Comparison of ENCODE assay signal across 1 cellular context in the genomic region with DNA sequence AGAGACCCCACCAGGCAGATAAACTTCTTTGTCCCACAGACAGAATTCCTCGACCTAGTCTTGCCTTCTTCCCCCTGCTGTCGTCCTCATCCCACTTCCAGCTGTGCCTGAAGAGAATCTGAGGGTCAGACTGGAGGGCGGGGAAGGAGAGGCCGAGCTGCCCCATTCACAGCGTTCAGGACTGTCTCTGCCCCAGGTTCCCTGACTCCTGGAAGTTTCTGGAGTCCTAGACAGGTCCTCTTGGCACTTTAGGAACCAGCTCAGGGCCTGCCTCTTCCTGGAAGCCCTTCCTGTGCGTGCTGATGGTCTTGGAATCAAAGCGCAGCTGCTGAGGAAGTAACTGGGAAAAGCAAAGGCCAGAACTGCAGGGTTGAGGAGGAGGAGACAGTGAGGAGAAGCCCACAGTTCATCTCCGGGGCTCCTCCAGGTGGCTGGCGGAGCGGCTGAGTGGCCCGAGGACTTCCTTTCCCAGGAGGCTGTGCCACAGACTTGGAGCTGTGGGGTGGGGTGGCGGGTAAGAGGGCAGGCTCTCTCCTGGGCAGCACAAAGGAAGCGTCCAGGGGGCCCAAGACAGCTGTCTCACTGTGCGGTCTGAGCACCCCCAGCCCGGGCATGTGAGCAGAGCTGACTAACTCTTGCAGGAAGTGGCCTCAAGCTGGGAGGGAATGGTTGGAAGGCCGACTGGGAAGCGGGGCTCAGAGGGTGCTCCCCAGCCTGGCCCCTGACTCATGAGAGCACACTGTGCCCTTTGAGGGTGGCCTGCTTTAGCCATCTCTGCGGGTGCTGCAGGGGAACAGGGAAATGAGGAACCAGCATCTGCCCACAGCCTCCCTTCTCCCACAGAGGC.
TF ChIP-seq lines count a peak whose summit lies in the region.

No MANE protein-coding gene starts in this region.

TF ChIP-seq in A549, 52 proteins besides CTCF, POLR2A, EP300 and RAD21 (continued from another document):
- TF ChIP-seq ZNF302 (CRISPR knock-in tag; IDR thresholded peaks at IDR 0.05) (no peak), E2F6 (IDR thresholded peaks at IDR 0.05; ENCODE audit: borderline replicate concordance, low read depth) (peak; percentile 61; the same call in 1 of the 2 replicates), MAX (IDR thresholded peaks at IDR 0.05) (peak; percentile 69), MAFK (IDR thresholded peaks at IDR 0.05; ENCODE audit: partially characterized antibody) (no peak), HDAC2 (IDR thresholded peaks at IDR 0.05) (no peak), ZC3H11A (IDR thresholded peaks at IDR 0.05) (no peak)
